8 cellular contexts compared by ENCODE assay signal in the genomic region with DNA sequence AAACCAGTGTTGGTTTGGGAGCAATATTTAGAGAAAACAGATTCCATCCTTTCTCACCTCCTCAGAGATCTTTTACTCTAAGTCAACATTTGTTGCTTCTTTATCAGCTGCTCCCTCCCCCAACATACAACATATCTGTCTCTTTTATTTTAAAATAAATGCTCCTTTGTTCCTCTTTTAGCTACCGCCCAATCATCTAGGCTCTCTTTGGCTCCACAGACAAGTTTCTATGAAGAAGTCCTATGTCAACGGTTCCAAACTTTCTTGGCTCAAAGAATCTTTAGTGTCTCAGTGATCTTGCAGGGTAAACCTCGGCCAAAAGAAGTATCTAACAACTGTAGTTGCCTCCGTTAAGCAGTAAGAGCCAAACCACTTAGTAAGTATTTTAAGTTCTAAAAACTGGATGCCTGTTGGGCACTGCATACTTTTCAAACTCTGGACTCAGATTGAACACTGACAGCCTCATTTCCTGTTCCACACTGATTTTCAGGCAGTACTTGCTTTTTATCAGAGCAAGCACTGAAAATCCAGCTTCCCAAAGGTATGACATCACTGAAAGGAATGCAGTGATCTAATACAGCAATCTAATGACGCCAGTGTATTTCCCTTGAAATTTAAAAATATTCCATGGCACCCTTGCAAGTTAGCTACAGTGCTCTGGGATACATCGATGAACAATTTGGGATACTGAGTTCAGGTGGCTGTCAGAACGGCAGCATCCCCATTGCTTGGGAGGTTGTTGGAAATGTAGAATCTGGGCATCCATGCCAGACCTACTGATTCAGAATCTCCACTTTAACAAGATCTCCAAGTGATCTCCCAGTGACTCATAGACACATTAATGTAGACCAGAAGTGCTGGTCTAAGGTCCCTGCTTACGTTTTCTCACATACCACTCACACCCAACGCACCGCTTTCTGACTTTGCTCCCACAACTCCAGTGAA. TPM values are rescaled to one million over a fixed set of nuclear protein-coding genes. Genes with fewer than 3 reads are reported as not detected.
DNase-seq lines count a peak whose midpoint lies in the region; ATAC-seq and TF ChIP-seq lines count a peak whose summit lies in the region.

No MANE protein-coding gene starts in this region.

- TF ChIP-seq CTCF in HEK293 (tag by site-specific recombination; IDR thresholded peaks at IDR 0.05) (no peak), adrenal gland (IDR thresholded peaks at IDR 0.05) (no peak), hepatocyte (IDR thresholded peaks at IDR 0.05; ENCODE audit: poor library complexity) (no peak)

- no peak for ATAC-seq in stimulated activated effector memory CD8-positive, alpha-beta T cell treated with anti-CD3 and anti-CD28 coated beads, Interleukin-12 subunit alpha, Interleukin-12 subunit beta, amount 100 ng/mL, for 72 hours

- H3K27me3 ChIP-seq in adrenal gland (no peaks in the 10 kb centered on the region), hepatocyte (no peaks in the 10 kb centered on the region)

- no peaks in the 10 kb centered on the region for H3K9me3 Mint-ChIP-seq in stimulated activated effector memory CD8-positive, alpha-beta T cell treated with anti-CD3 and anti-CD28 coated beads, Interleukin-12 subunit alpha, Interleukin-12 subunit beta, amount 100 ng/mL, for 72 hours

- CTCF ChIA-PET in HEK293 (lab: Yijun Ruan, JAX): interaction anchor here (0.6 to 1.0 kb wide), 4 partner anchors 14 to 38 kb away, joined by 3 to 4 read pairs (median 4); no protein-coding TSS in a partner anchor

- H3K27ac Mint-ChIP-seq in stimulated activated effector memory CD8-positive, alpha-beta T cell treated with anti-CD3 and anti-CD28 coated beads, Interleukin-12 subunit alpha, Interleukin-12 subunit beta, amount 100 ng/mL, for 72 hours: peak overlapping the region; percentile 16

- H3K9me3 ChIP-seq in HEK293 (ENCODE audit: control insufficient read depth, insufficient read depth, low read depth, low read length) (no peaks in the 10 kb centered on the region), adrenal gland (replicated peaks in 1 of 3) (no peaks in the 10 kb centered on the region), hepatocyte (ENCODE audit: low read depth) (no peaks in the 10 kb centered on the region)

- H3K4me1 ChIP-seq in HEK293 (ENCODE audit: control insufficient read depth, insufficient read depth, low read length): peaks cover 11% of the 10 kb centered on the region
- H3K4me1 ChIP-seq in adrenal gland (replicated peaks in 1 of 2): peaks cover 14 to 51% of the 10 kb centered on the region in 2 donors
- peaks cover 12% of the 10 kb centered on the region for H3K4me1 ChIP-seq in hepatocyte (ENCODE audit: insufficient read depth)

- POLR2A ChIA-PET in HEK293 (lab: Yijun Ruan, JAX): interaction anchor here (0.8 to 1.4 kb wide), 4 partner anchors 14 to 58 kb away, joined by 3 to 5 read pairs (median 3); a partner anchor contains a TSS

- H3K4me2 ChIP-seq in hepatocyte: peak overlapping the region; percentile 58

- no peaks in the 10 kb centered on the region for H3K9me2 ChIP-seq in hepatocyte (replicated peaks; ENCODE audit: insufficient read depth)

- H4K20me1 ChIP-seq in hepatocyte (ENCODE audit: insufficient read depth, poor library complexity, severe bottlenecking): peaks cover 31% of the 10 kb centered on the region

- H2AFZ ChIP-seq in hepatocyte: no peak overlapping the region

- TF ChIP-seq POLR2A in adrenal gland (IDR thresholded peaks at IDR 0.05): no peak

- intact Hi-C loops in adrenal gland (cut with DNase I): no loop called here

- DNase-seq in adrenal gland (no peak), hepatocyte (ENCODE audit: low spot score) (peak; percentile 71), DMS 273 treated with DMSO at 0.1 percent for 48 hours (lab: John Stamatoyannopoulos, UW) (no peak), activated gamma-delta T cell treated with Interleukin-2 at 50 U/mL for 16 hours (no peak), NCI-H1417 treated with DMSO at 0.1 percent for 48 hours (lab: John Stamatoyannopoulos, UW) (no peak), HUDEP-2 (lab: John Stamatoyannopoulos, UW; ENCODE audit: unreplicated experiment in 76 of 76) (no peak)
- no peak for DNase-seq in stimulated activated effector memory CD8-positive, alpha-beta T cell treated with anti-CD3 and anti-CD28 coated beads, Interleukin-12 subunit alpha, Interleukin-12 subunit beta, amount 100 ng/mL, for 72 hours (ENCODE audit: low spot score in 2 of 2)

- H3K36me3 Mint-ChIP-seq in stimulated activated effector memory CD8-positive, alpha-beta T cell treated with anti-CD3 and anti-CD28 coated beads, Interleukin-12 subunit alpha, Interleukin-12 subunit beta, amount 100 ng/mL, for 72 hours: peaks cover 5% of the 10 kb centered on the region

- WGBS in adrenal gland, 4 donors: 52 to 65% (median 57%) methylated on average over 10 of the region's 10 CpGs
- 47% methylated on average over 10 of the region's 10 CpGs for whole genome bisulfite sequencing in hepatocyte (ENCODE audit: low lambda C conversion rate, missing lambda C conversion rate)

- H3K27ac ChIP-seq in HEK293 (ENCODE audit: extremely low read depth, low read depth, low read length) (no peak overlapping the region), adrenal gland (peak overlapping the region in 3 of 5 donors; percentile 17 to 60 (median 57)), hepatocyte (peak overlapping the region; percentile 90)

- H3K4me3 ChIP-seq in HEK293 (ENCODE audit: low read depth, low read length) (peak overlapping the region; percentile 13; the same call in 1 of the 2 replicates), adrenal gland (no peak overlapping the region), hepatocyte (no peak overlapping the region)

- no peak overlapping the region for H3K4me3 Mint-ChIP-seq in stimulated activated effector memory CD8-positive, alpha-beta T cell treated with anti-CD3 and anti-CD28 coated beads, Interleukin-12 subunit alpha, Interleukin-12 subunit beta, amount 100 ng/mL, for 72 hours

- H3K36me3 ChIP-seq in HEK293 (ENCODE audit: control insufficient read depth in 2 of 2, insufficient read depth in 1 of 2, low read length in 2 of 2): no peaks in the 10 kb centered on the region
- no peaks in the 10 kb centered on the region for H3K36me3 ChIP-seq in adrenal gland (replicated peaks in 1 of 2)
- no peaks in the 10 kb centered on the region for H3K36me3 ChIP-seq in hepatocyte (replicated peaks; ENCODE audit: insufficient read depth, low read depth)

- peaks cover 81% of the 10 kb centered on the region for H3K79me2 ChIP-seq in hepatocyte

- H3K4me1 Mint-ChIP-seq in stimulated activated effector memory CD8-positive, alpha-beta T cell treated with anti-CD3 and anti-CD28 coated beads, Interleukin-12 subunit alpha, Interleukin-12 subunit beta, amount 100 ng/mL, for 72 hours: peaks cover 56% of the 10 kb centered on the region

TF ChIP-seq in HEK293, 187 proteins besides CTCF, POLR2A, EP300 and RAD21 (continues in another document):
- TF ChIP-seq ZEB2 (tag by site-specific recombination; IDR thresholded peaks at IDR 0.05): peak; percentile 98
- TF ChIP-seq ZNF660 (tag by site-specific recombination; IDR thresholded peaks at IDR 0.05): peak; percentile 95
- peak; percentile 84 for TF ChIP-seq ZNF366 (tag by site-specific recombination; conservative IDR thresholded peaks at IDR 0.05)
- no peak for TF ChIP-seq ZNF560 (tag by site-specific recombination; IDR thresholded peaks at IDR 0.05; ENCODE audit: borderline replicate concordance)
- TF ChIP-seq, protein P1, sequence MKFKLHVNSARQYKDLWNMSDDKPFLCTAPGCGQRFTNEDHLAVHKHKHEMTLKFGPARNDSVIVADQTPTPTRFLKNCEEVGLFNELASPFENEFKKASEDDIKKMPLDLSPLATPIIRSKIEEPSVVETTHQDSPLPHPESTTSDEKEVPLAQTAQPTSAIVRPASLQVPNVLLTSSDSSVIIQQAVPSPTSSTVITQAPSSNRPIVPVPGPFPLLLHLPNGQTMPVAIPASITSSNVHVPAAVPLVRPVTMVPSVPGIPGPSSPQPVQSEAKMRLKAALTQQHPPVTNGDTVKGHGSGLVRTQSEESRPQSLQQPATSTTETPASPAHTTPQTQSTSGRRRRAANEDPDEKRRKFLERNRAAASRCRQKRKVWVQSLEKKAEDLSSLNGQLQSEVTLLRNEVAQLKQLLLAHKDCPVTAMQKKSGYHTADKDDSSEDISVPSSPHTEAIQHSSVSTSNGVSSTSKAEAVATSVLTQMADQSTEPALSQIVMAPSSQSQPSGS (tag by site-specific recombination; IDR thresholded peaks at IDR 0.05; ENCODE audit: low read depth): peak; percentile 98
- TF ChIP-seq ZXDB (tag by site-specific recombination; IDR thresholded peaks at IDR 0.05): peak; percentile 78
- TF ChIP-seq, protein P2, sequence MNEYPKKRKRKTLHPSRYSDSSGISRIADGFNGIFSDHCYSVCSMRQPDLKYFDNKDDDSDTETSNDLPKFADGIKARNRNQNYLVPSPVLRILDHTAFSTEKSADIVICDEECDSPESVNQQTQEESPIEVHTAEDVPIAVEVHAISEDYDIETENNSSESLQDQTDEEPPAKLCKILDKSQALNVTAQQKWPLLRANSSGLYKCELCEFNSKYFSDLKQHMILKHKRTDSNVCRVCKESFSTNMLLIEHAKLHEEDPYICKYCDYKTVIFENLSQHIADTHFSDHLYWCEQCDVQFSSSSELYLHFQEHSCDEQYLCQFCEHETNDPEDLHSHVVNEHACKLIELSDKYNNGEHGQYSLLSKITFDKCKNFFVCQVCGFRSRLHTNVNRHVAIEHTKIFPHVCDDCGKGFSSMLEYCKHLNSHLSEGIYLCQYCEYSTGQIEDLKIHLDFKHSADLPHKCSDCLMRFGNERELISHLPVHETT (tag by site-specific recombination; IDR thresholded peaks at IDR 0.05): peak; percentile 82
- 0 out of 2 replicates have a peak, but pooled peaks have one; percentile 52 for TF ChIP-seq ZBTB48 (tag by site-specific recombination; IDR thresholded peaks at IDR 0.05)
- no peak for TF ChIP-seq ZNF843 (tag by site-specific recombination; IDR thresholded peaks at IDR 0.05)

RNA-seq across cellular contexts. Expression of a gene that starts 26.8 kb away (rescaled TPM):
- 10 to 100 TPM; 33.4 to 57.5 (median 49.2) TPM for total RNA-seq in adrenal gland
- polyA plus RNA-seq in adrenal gland: 10 to 100 TPM in 1 of 3 donors, 1 to 10 TPM in 2; 7.9 to 72.3 (median 8.8) TPM
- 31.4 and 36.5 TPM in 2 replicates for total RNA-seq in hepatocyte
- 18.3 and 20.5 TPM in 2 replicates for polyA plus RNA-seq in hepatocyte

RNA-seq across cellular contexts. Expression of a gene that starts 57.2 kb away (rescaled TPM):
- total RNA-seq in adrenal gland (10 to 100 TPM in 5 of 8 donors, 1 to 10 TPM in 3; 6.3 to 13.5 (median 11.0) TPM), hepatocyte (11.2 and 12.5 TPM in 2 replicates)
- polyA plus RNA-seq in adrenal gland (10 to 100 TPM in 1 of 3 donors, 1 to 10 TPM in 2; 3.9 to 14.0 (median 5.1) TPM), hepatocyte (7.5 and 12.2 TPM in 2 replicates)

RNA-seq across cellular contexts. Expression of a gene that starts 57.7 kb away (rescaled TPM):
- total RNA-seq in adrenal gland (10 to 100 TPM in 7 of 8 donors, 1 to 10 TPM in 1; 9.6 to 21.1 (median 15.3) TPM), hepatocyte (20.6 and 23.4 TPM in 2 replicates)
- polyA plus RNA-seq in adrenal gland (10 to 100 TPM in 1 of 3 donors, 1 to 10 TPM in 2; 2.4 to 11.9 (median 3.5) TPM), hepatocyte (3.2 and 4.0 TPM in 2 replicates)
